1 cellular context compared by ENCODE assay signal in genomic region chr14:73283592-73284379, GRCh38.
TF ChIP-seq lines count a peak whose summit lies in the region.

No MANE protein-coding gene starts in this region.

TF ChIP-seq in SK-N-SH treated with all-trans-retinoic acid at 6 μM for 48 hours, 23 proteins besides CTCF, POLR2A, EP300 and RAD21 (continued from another document):
- no peak for TF ChIP-seq POU6F1 (CRISPR knock-in tag; IDR thresholded peaks at IDR 0.05; ENCODE audit: borderline replicate concordance, low read depth)
